Comparison of ENCODE assay signal across 8 cellular contexts in genomic region chrX:72094894-72095293, GRCh38. TPM values are rescaled to one million over a fixed set of nuclear protein-coding genes. Genes with fewer than 3 reads are reported as not detected.
A peak's percentile ranks its signal among the peaks of the same experiment; 100 is the strongest.
DNase-seq lines count a peak whose midpoint lies in the region; ATAC-seq and TF ChIP-seq lines count a peak whose summit lies in the region.

No MANE protein-coding gene starts in this region.

- WGBS in gastroesophageal sphincter (ENCODE audit: low coverage in 1 of 2), 2 donors, result 23% methylated on average over 3 of the region's 4 CpGs; no CpG with 5 or more reads in 1 of the 2 donors

- H3K4me1 ChIP-seq in gastroesophageal sphincter, result peaks cover 0 to 17% (median 0%) of the 10 kb centered on the region in 3 donors

- TF ChIP-seq POLR2A in gastroesophageal sphincter (IDR thresholded peaks at IDR 0.05), result no peak

- no peaks in the 10 kb centered on the region for H3K9me3 ChIP-seq in gastroesophageal sphincter

- no peaks in the 10 kb centered on the region for H3K36me3 Mint-ChIP-seq in stimulated activated naive B cell treated with anti-CD40 and anti-IgM and Interleukin-4, amounts not matched to agents 10 μg/mL and 1 μg/mL and 100 μg/mL, for 72 hours

- intact Hi-C loops in left cardiac atrium (cut with DNase I), result no loop called here

- peak overlapping the region; percentile 48 for H3K27ac Mint-ChIP-seq in stimulated activated naive B cell treated with anti-CD40 and anti-IgM and Interleukin-4, amounts not matched to agents 10 μg/mL and 1 μg/mL and 100 μg/mL, for 72 hours

- ATAC-seq in GM19467 (IDR thresholded peaks at IDR 0.05; ENCODE audit: unreplicated experiment) (peak; percentile 76), left cardiac atrium (peak; percentile 54 to 63), gastroesophageal sphincter (no peak)
- peak; percentile 71 to 88 for ATAC-seq in stimulated activated naive B cell treated with anti-CD40 and anti-IgM and Interleukin-4, amounts not matched to agents 10 μg/mL and 1 μg/mL and 100 μg/mL, for 72 hours (replicated peaks)

- H3K36me3 ChIP-seq in gastroesophageal sphincter, result no peaks in the 10 kb centered on the region

- TF ChIP-seq EP300 in gastroesophageal sphincter (IDR thresholded peaks at IDR 0.05), result no peak

- no peak overlapping the region for H3K4me3 Mint-ChIP-seq in stimulated activated naive B cell treated with anti-CD40 and anti-IgM and Interleukin-4, amounts not matched to agents 10 μg/mL and 1 μg/mL and 100 μg/mL, for 72 hours

- DNase-seq in DMS53 (lab: John Stamatoyannopoulos, UW) (peak; percentile 76), left cardiac atrium (peak; percentile 71), dedifferentiated amniotic fluid mesenchymal stem cell (ENCODE audit: extremely low spot score) (no peak)
- peak; percentile 27 for DNase-seq in Jurkat, Clone E6-1 (ENCODE audit: low read depth, low spot score)
- peak; percentile 44 for DNase-seq in activated CD4-positive, alpha-beta T cell treated with anti-CD3 and anti-CD28 coated beads, Interleukin-2, amount 50 U/mL, for 4 hours
- peak; percentile 24 for DNase-seq in stimulated activated naive B cell treated with anti-CD40 and anti-IgM and Interleukin-4, amounts not matched to agents 10 μg/mL and 1 μg/mL and 100 μg/mL, for 72 hours

- no peaks in the 10 kb centered on the region for H3K27me3 ChIP-seq in gastroesophageal sphincter

- peaks cover 0 to 13% of the 10 kb centered on the region in 2 donors for H3K27me3 Mint-ChIP-seq in stimulated activated naive B cell treated with anti-CD40 and anti-IgM and Interleukin-4, amounts not matched to agents 10 μg/mL and 1 μg/mL and 100 μg/mL, for 72 hours

- peaks cover 13 to 20% of the 10 kb centered on the region in 2 donors for H3K4me1 Mint-ChIP-seq in stimulated activated naive B cell treated with anti-CD40 and anti-IgM and Interleukin-4, amounts not matched to agents 10 μg/mL and 1 μg/mL and 100 μg/mL, for 72 hours

- no peaks in the 10 kb centered on the region for H3K9me3 Mint-ChIP-seq in stimulated activated naive B cell treated with anti-CD40 and anti-IgM and Interleukin-4, amounts not matched to agents 10 μg/mL and 1 μg/mL and 100 μg/mL, for 72 hours

- no peak overlapping the region for H3K27ac ChIP-seq in gastroesophageal sphincter

- H3K4me3 ChIP-seq in Jurkat, Clone E6-1 (ENCODE audit: low read length), result no peak overlapping the region
- no peak overlapping the region for H3K4me3 ChIP-seq in gastroesophageal sphincter

- no peak for TF ChIP-seq CTCF in gastroesophageal sphincter (IDR thresholded peaks at IDR 0.05)

RNA-seq across cellular contexts. Expression of gene RTL5, which starts 36.8 kb away (rescaled TPM):
- not detected for polyA plus RNA-seq in Jurkat, Clone E6-1 (2012; ENCODE audit: insufficient read depth, insufficient read length)
- total RNA-seq in left cardiac atrium, result 1 to 10 TPM; 2.7 to 3.9 TPM
- total RNA-seq in gastroesophageal sphincter, result 10 to 100 TPM in 2 of 4 donors, 1 to 10 TPM in 2; 8.8 to 19.0 (median 9.9) TPM
